ENCODE assay signal across 15 cellular contexts in genomic region chr6:48658910-48659309, GRCh38.
"Had no signal": no experiment of that assay in that cellular context is flagged by ENCODE, and none has a peak within 500 bp of the region (broad histone marks: within the 10 kb centered on the region; RNA-seq: fewer than 3 reads in every experiment).

No MANE protein-coding gene starts in this region.

- H3K27ac Mint-ChIP-seq: activated naive CD8-positive, alpha-beta T cell treated with anti-CD3 and anti-CD28 coated beads, Interleukin-2, amount 50 U/mL, for 24 hours; dendritic cell treated with granulocyte-macrophage colony-stimulating factor and Interleukin-4, amounts not matched to agents 40 ng/mL and 50 ng/mL, for 4 days; natural killer cell; stimulated activated effector memory CD8-positive, alpha-beta T cell treated with anti-CD3 and anti-CD28 coated beads, Interleukin-12 subunit alpha, Interleukin-12 subunit beta, amount 100 ng/mL, for 72 hours had no signal

- H3K27me3 Mint-ChIP-seq: activated naive CD8-positive, alpha-beta T cell treated with anti-CD3 and anti-CD28 coated beads, Interleukin-2, amount 50 U/mL, for 24 hours; dendritic cell treated with granulocyte-macrophage colony-stimulating factor and Interleukin-4, amounts not matched to agents 40 ng/mL and 50 ng/mL, for 4 days had no signal

- H3K36me3 Mint-ChIP-seq: natural killer cell; stimulated activated effector memory CD8-positive, alpha-beta T cell treated with anti-CD3 and anti-CD28 coated beads, Interleukin-12 subunit alpha, Interleukin-12 subunit beta, amount 100 ng/mL, for 72 hours had no signal

- DNase-seq: activated CD4-positive, alpha-beta T cell treated with anti-CD3 and anti-CD28 coated beads, Interleukin-2, amount 50 U/mL, for 4 hours; activated CD4-positive, CD25-positive, alpha-beta regulatory T cell treated with anti-CD3 and anti-CD28 coated beads, Interleukin-2, amount 50 U/mL, for 72 hours; activated naive CD4-positive, alpha-beta T cell treated with Interleukin-2 at 50 U/mL for 16 hours; activated naive CD8-positive, alpha-beta T cell treated with anti-CD3 and anti-CD28 coated beads, Interleukin-2, amount 50 U/mL, for 24 hours; activated T-cell treated with anti-CD3 and anti-CD28 coated beads for 4 hours; aorta; effector memory CD4-positive, alpha-beta T cell; left ventricle myocardium inferior; mesendoderm; natural killer cell; retina; stimulated activated CD4-positive, alpha-beta T cell treated with anti-CD3 and anti-CD28 coated beads, Interleukin-12 subunit alpha, Interleukin-12 subunit beta, amount 100 ng/mL, for 4 hours; stimulated activated CD4-positive, alpha-beta T cell treated with anti-CD3 and anti-CD28 coated beads, Interleukin-2, amount 100 ng/mL, for 24 hours had no signal

- ATAC-seq: activated naive CD8-positive, alpha-beta T cell treated with anti-CD3 and anti-CD28 coated beads, Interleukin-2, amount 50 U/mL, for 24 hours; natural killer cell; stimulated activated effector memory CD8-positive, alpha-beta T cell treated with anti-CD3 and anti-CD28 coated beads, Interleukin-12 subunit alpha, Interleukin-12 subunit beta, amount 100 ng/mL, for 72 hours had no signal

- H3K4me3 Mint-ChIP-seq: activated naive CD8-positive, alpha-beta T cell treated with anti-CD3 and anti-CD28 coated beads, Interleukin-2, amount 50 U/mL, for 24 hours; dendritic cell treated with granulocyte-macrophage colony-stimulating factor and Interleukin-4, amounts not matched to agents 40 ng/mL and 50 ng/mL, for 4 days; natural killer cell; stimulated activated effector memory CD8-positive, alpha-beta T cell treated with anti-CD3 and anti-CD28 coated beads, Interleukin-12 subunit alpha, Interleukin-12 subunit beta, amount 100 ng/mL, for 72 hours had no signal

- H3K4me1 Mint-ChIP-seq: activated naive CD8-positive, alpha-beta T cell treated with anti-CD3 and anti-CD28 coated beads, Interleukin-2, amount 50 U/mL, for 24 hours; natural killer cell; stimulated activated effector memory CD8-positive, alpha-beta T cell treated with anti-CD3 and anti-CD28 coated beads, Interleukin-12 subunit alpha, Interleukin-12 subunit beta, amount 100 ng/mL, for 72 hours had no signal
